ENCODE assay signal across 2 cellular contexts in the genomic region with DNA sequence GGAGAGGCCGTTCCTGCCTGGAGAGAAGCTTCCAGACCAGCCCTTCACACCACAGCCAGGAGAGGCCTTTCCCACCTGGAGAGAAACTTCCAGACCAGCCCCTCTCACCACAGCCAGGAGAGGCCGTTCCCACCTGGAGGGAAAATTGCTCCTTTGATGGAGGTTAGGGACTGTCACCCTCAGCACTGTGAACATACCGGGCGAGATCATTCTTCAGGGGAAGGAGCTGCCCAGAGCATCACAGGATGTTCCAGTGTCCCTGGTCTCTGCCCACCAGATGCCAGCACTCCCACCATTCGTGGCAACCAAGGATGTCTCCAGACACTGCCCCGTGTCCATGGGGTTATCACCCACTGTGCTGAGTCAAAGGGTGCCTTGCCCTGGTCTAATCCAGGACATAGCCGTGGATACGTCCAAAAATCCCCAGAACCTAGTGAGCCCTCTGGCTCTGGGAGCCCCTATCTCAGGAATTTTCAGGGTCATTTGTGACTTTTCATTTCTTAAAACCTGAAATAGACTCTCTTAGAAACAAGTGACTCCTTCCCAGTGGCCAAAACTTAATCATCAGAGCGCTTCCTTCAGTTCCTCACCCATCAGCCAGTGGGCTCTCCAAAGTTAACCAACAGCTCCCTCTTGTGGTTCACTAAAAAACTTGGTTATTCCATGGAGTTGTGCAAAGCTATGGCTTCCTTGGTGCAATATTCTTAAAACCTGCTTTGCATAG.
TF ChIP-seq lines count a peak whose summit lies in the region.

No MANE protein-coding gene starts in this region.

TF ChIP-seq in IMR-90, 13 proteins besides CTCF, POLR2A, EP300 and RAD21 (continued from another document):
- TF ChIP-seq NFE2L2 (IDR thresholded peaks at IDR 0.05; ENCODE audit: low read depth, low read length) (no peak), MAFK (IDR thresholded peaks at IDR 0.05; ENCODE audit: low read depth, low read length) (no peak), CEBPB (IDR thresholded peaks at IDR 0.05; ENCODE audit: low read depth, low read length) (peak; percentile 58; the same call in 1 of the 2 replicates), MAZ (IDR thresholded peaks at IDR 0.05; ENCODE audit: borderline replicate concordance, low read depth, low read length) (no peak), MXI1 (IDR thresholded peaks at IDR 0.05; ENCODE audit: borderline replicate concordance, low read depth, low read length) (no peak), RFX5 (IDR thresholded peaks at IDR 0.05; ENCODE audit: low read depth, low read length) (peak; percentile 87), CHD1 (IDR thresholded peaks at IDR 0.05; ENCODE audit: low read depth, low read length) (no peak)
- TF ChIP-seq, protein P1, sequence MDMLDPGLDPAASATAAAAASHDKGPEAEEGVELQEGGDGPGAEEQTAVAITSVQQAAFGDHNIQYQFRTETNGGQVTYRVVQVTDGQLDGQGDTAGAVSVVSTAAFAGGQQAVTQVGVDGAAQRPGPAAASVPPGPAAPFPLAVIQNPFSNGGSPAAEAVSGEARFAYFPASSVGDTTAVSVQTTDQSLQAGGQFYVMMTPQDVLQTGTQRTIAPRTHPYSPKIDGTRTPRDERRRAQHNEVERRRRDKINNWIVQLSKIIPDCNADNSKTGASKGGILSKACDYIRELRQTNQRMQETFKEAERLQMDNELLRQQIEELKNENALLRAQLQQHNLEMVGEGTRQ (IDR thresholded peaks at IDR 0.05; ENCODE audit: low read depth, low read length) = no peak
TF ChIP-seq in IMR-90: peak in this region for 3.

TF ChIP-seq in HepG2, 621 proteins besides CTCF, POLR2A, EP300 and RAD21 (continued from another document):
- peak; percentile 19; the same call in 1 of the 2 replicates for TF ChIP-seq CEBPB (IDR thresholded peaks at IDR 0.05; ENCODE audit: borderline replicate concordance, low read depth, low read length)
- no peak for TF ChIP-seq PRPF4 (IDR thresholded peaks at IDR 0.05; ENCODE audit: low read depth, low read length, poor library complexity, severe bottlenecking)
